18 cellular contexts compared by ENCODE assay signal in genomic region chr6:17283074-17283473, GRCh38. TPM values are rescaled to one million over a fixed set of nuclear protein-coding genes. Genes with fewer than 3 reads are reported as not detected.
DNase-seq lines count a peak whose midpoint lies in the region; ATAC-seq and TF ChIP-seq lines count a peak whose summit lies in the region.
"Had no signal": no experiment of that assay in that cellular context is flagged by ENCODE, and none has a peak within 500 bp of the region (broad histone marks: within the 10 kb centered on the region; RNA-seq: fewer than 3 reads in every experiment).

No MANE protein-coding gene starts in this region.

- ATAC-seq in left ventricle myocardium superior (no peak), GM18502 (IDR thresholded peaks at IDR 0.05; ENCODE audit: poor library complexity, unreplicated experiment) (no peak), GM18861 (IDR thresholded peaks at IDR 0.05; ENCODE audit: unreplicated experiment) (no peak)
- ATAC-seq: GM12878; natural killer cell treated with Interleukin-12 subunit alpha and Interleukin-12 subunit beta and Interleukin-15 and Interleukin-18, amount 100 ng/mL, for 72 hours had no signal

- H3K4me3 Mint-ChIP-seq in osteocyte (ENCODE audit: unreplicated experiment) = peak overlapping the region; percentile 76
- H3K4me3 Mint-ChIP-seq: activated CD4-positive, alpha-beta T cell treated with anti-CD3 and anti-CD28 coated beads, Interleukin-2, amount 10 ng/mL, durations not matched to agents 7 days and 5 days; activated T-cell treated with anti-CD3 and anti-CD28 coated beads, Interleukin-2, amount 50 U/mL, for 24 hours; natural killer cell treated with Interleukin-12 subunit alpha and Interleukin-12 subunit beta and Interleukin-15 and Interleukin-18, amount 100 ng/mL, for 72 hours had no signal

- H3K27me3 ChIP-seq in left ventricle myocardium inferior (ENCODE audit: low read depth) (peaks cover 28% of the 10 kb centered on the region), vagina (no peaks in the 10 kb centered on the region)

- DNase-seq in left ventricle myocardium inferior = no peak
- DNase-seq in left ventricle myocardium superior = no peak
- DNase-seq in fibroblast of villous mesenchyme (ENCODE audit: low read depth) = no peak
- DNase-seq in osteocyte (ENCODE audit: extremely low spot score, unreplicated experiment) = no peak
- DNase-seq in vagina (ENCODE audit: extremely low spot score in 2 of 2) = no peak
- DNase-seq in NOMO-1 treated with DMSO at 0.1 percent for 48 hours (lab: John Stamatoyannopoulos, UW; ENCODE audit: unreplicated experiment) = no peak
- DNase-seq: activated CD4-positive, alpha-beta T cell treated with anti-CD3 and anti-CD28 coated beads, Interleukin-2, amount 10 ng/mL, durations not matched to agents 7 days and 5 days; activated T-cell treated with anti-CD3 and anti-CD28 coated beads, Interleukin-2, amount 50 U/mL, for 24 hours; COR-L47; erythroblast; hypothalamus; Karpas-422; NCI-H1436 treated with DMSO at 0.1 percent for 48 hours had no signal

- H3K4me3 ChIP-seq in left ventricle myocardium inferior = peak overlapping the region; percentile 86
- peak overlapping the region; percentile 75 for H3K4me3 ChIP-seq in fibroblast of villous mesenchyme (ENCODE audit: low read depth, low read length)
- peak overlapping the region; percentile 84 to 90 for H3K4me3 ChIP-seq in vagina
- H3K4me3 ChIP-seq: GM12878 had no signal

- H3K36me3 Mint-ChIP-seq in osteocyte (ENCODE audit: unreplicated experiment) = peaks cover 37% of the 10 kb centered on the region
- H3K36me3 Mint-ChIP-seq: natural killer cell treated with Interleukin-12 subunit alpha and Interleukin-12 subunit beta and Interleukin-15 and Interleukin-18, amount 100 ng/mL, for 72 hours had no signal

- no peak for TF ChIP-seq CTCF in left ventricle myocardium inferior (IDR thresholded peaks at IDR 0.05; ENCODE audit: borderline replicate concordance)
- TF ChIP-seq CTCF in fibroblast of villous mesenchyme (IDR thresholded peaks at IDR 0.05; ENCODE audit: insufficient read depth, low read depth, low read length) = no peak
- no peak for TF ChIP-seq CTCF in osteocyte (IDR thresholded peaks at IDR 0.05)
- TF ChIP-seq CTCF in vagina (IDR thresholded peaks at IDR 0.05) = no peak

- no peak for TF ChIP-seq POLR2A in vagina (IDR thresholded peaks at IDR 0.05)

- no peaks in the 10 kb centered on the region for H3K9me3 ChIP-seq in left ventricle myocardium inferior (replicated peaks)
- H3K9me3 ChIP-seq in vagina = no peaks in the 10 kb centered on the region

- H3K27ac Mint-ChIP-seq in osteocyte (ENCODE audit: unreplicated experiment) = peak overlapping the region; percentile 80
- H3K27ac Mint-ChIP-seq: activated CD4-positive, alpha-beta T cell treated with anti-CD3 and anti-CD28 coated beads, Interleukin-2, amount 10 ng/mL, durations not matched to agents 7 days and 5 days; activated T-cell treated with anti-CD3 and anti-CD28 coated beads, Interleukin-2, amount 50 U/mL, for 24 hours; natural killer cell treated with Interleukin-12 subunit alpha and Interleukin-12 subunit beta and Interleukin-15 and Interleukin-18, amount 100 ng/mL, for 72 hours had no signal

- peak overlapping the region; percentile 96 for H3K27ac ChIP-seq in left ventricle myocardium inferior (replicated peaks)
- no peak overlapping the region for H3K27ac ChIP-seq in vagina
- H3K27ac ChIP-seq: HL-60 had no signal

- H3K4me1 Mint-ChIP-seq in osteocyte (ENCODE audit: unreplicated experiment) = peaks cover 40% of the 10 kb centered on the region

- intact Hi-C loops in left ventricle myocardium inferior (cut with micrococcal nuclease) = loop anchor here (10.0 kb wide), 1 partner anchor 302 kb away; no protein-coding TSS in a partner anchor
- intact Hi-C loops in left ventricle myocardium superior (cut with micrococcal nuclease) = no loop called here
- intact Hi-C loops in vagina (cut with DNase I) = loop anchor here (10.0 kb wide), 2 partner anchors 112 to 302 kb away; partner anchors contain the start of gene CAP2

- H3K4me1 ChIP-seq in left ventricle myocardium inferior (peaks cover 62% of the 10 kb centered on the region), vagina (peaks cover 6% of the 10 kb centered on the region)

- peaks cover 16% of the 10 kb centered on the region for H3K36me3 ChIP-seq in left ventricle myocardium inferior
- H3K36me3 ChIP-seq in vagina = no peaks in the 10 kb centered on the region

- H3K27me3 Mint-ChIP-seq in osteocyte (ENCODE audit: unreplicated experiment) = no peaks in the 10 kb centered on the region

- H3K9me3 Mint-ChIP-seq in osteocyte (ENCODE audit: unreplicated experiment) = no peaks in the 10 kb centered on the region
- H3K9me3 Mint-ChIP-seq: activated CD4-positive, alpha-beta T cell treated with anti-CD3 and anti-CD28 coated beads, Interleukin-2, amount 10 ng/mL, durations not matched to agents 7 days and 5 days; activated T-cell treated with anti-CD3 and anti-CD28 coated beads, Interleukin-2, amount 50 U/mL, for 24 hours; natural killer cell treated with Interleukin-12 subunit alpha and Interleukin-12 subunit beta and Interleukin-15 and Interleukin-18, amount 100 ng/mL, for 72 hours had no signal

RNA-seq across cellular contexts. Expression of gene RBM24, which starts 1.9 kb away (rescaled TPM):
- total RNA-seq in left ventricle myocardium inferior = 189 TPM
- total RNA-seq in left ventricle myocardium superior = 223 TPM
- total RNA-seq in fibroblast of villous mesenchyme = 9.0 and 32.4 TPM in 2 replicates
- total RNA-seq in osteocyte = 13.2 and 13.7 TPM in 2 replicates
- total RNA-seq in vagina = 2.7 TPM
- total RNA-seq: activated CD4-positive, alpha-beta T cell treated with anti-CD3 and anti-CD28 coated beads, Interleukin-2, amount 10 ng/mL, durations not matched to agents 7 days and 5 days; natural killer cell treated with Interleukin-12 subunit alpha and Interleukin-12 subunit beta and Interleukin-15 and Interleukin-18, amount 100 ng/mL, for 72 hours had no signal
